Comparison of ENCODE assay signal across 8 cellular contexts in genomic region chr4:99821918-99822503, GRCh38. TPM values are rescaled to one million over a fixed set of nuclear protein-coding genes. Genes with fewer than 3 reads are reported as not detected.
DNase-seq lines count a peak whose midpoint lies in the region; ATAC-seq lines count a peak whose summit lies in the region.

No MANE protein-coding gene starts in this region.

- H4K8ac ChIP-seq in mesenchymal stem cell (ENCODE audit: low read length): no peak overlapping the region

- ATAC-seq in GM19324 (IDR thresholded peaks at IDR 0.05; ENCODE audit: low FRiP score, unreplicated experiment) (peak; percentile 82), HG03066 (IDR thresholded peaks at IDR 0.05; ENCODE audit: low read depth, unreplicated experiment) (peak; percentile 82)

- no peak overlapping the region for H3K27ac ChIP-seq in mesenchymal stem cell (ENCODE audit: low read length, poor library complexity, severe bottlenecking)

- H3K23ac ChIP-seq in mesenchymal stem cell (ENCODE audit: low read length in 2 of 2): no peak overlapping the region

- no peak overlapping the region for H3K4me3 ChIP-seq in mesenchymal stem cell (ENCODE audit: insufficient read depth in 1 of 2, low read depth in 1 of 2, low read length in 2 of 2)

- no peaks in the 10 kb centered on the region for H3K4me1 ChIP-seq in mesenchymal stem cell (ENCODE audit: control insufficient read depth, insufficient read depth, low read depth, low read length)

- no peak overlapping the region for H2AFZ ChIP-seq in mesenchymal stem cell (ENCODE audit: low read depth, low read length)

- DNase-seq in AML-193 (lab: John Stamatoyannopoulos, UW) (peak; percentile 84 to 86), SKM-1 treated with dmso at 0.1 percent for 144 hours (lab: John Stamatoyannopoulos, UW; ENCODE audit: unreplicated experiment) (peak; percentile 96), mesenchymal stem cell (no peak), ecto neural progenitor cell (ENCODE audit: low spot score) (no peak), HUDEP-2 (lab: John Stamatoyannopoulos, UW; ENCODE audit: unreplicated experiment in 76 of 76) (no peak), mesenteric fat pad (ENCODE audit: low spot score) (no peak)

- no peak overlapping the region for H3K9ac ChIP-seq in mesenchymal stem cell (ENCODE audit: low read length)

- no peak overlapping the region for H2AK5ac ChIP-seq in mesenchymal stem cell (ENCODE audit: low read length, severe bottlenecking)

- H3K18ac ChIP-seq in mesenchymal stem cell (ENCODE audit: low read depth in 1 of 2, low read length in 2 of 2): no peak overlapping the region

- H3K36me3 ChIP-seq in mesenchymal stem cell (ENCODE audit: control insufficient read depth in 1 of 2, insufficient read depth in 2 of 2, low read depth in 1 of 2, low read length in 2 of 2): no peaks in the 10 kb centered on the region

- 89% methylated on average over 3 of the region's 4 CpGs for WGBS in mesenchymal stem cell

- H3K14ac ChIP-seq in mesenchymal stem cell (ENCODE audit: low read length in 2 of 2): no peak overlapping the region

- H2BK120ac ChIP-seq in mesenchymal stem cell (ENCODE audit: low read depth, low read length): no peak overlapping the region

- no peak overlapping the region for H4K91ac ChIP-seq in mesenchymal stem cell (ENCODE audit: low read length)

- no peaks in the 10 kb centered on the region for H3K79me1 ChIP-seq in mesenchymal stem cell (replicated peaks; ENCODE audit: low read length, poor library complexity, severe bottlenecking)

- no peak overlapping the region for H2BK5ac ChIP-seq in mesenchymal stem cell (ENCODE audit: low read depth, low read length, poor library complexity, severe bottlenecking)

- no peak overlapping the region for H2BK15ac ChIP-seq in mesenchymal stem cell (ENCODE audit: low read depth, poor library complexity, severe bottlenecking)

- no peak overlapping the region for H2BK12ac ChIP-seq in mesenchymal stem cell (ENCODE audit: low read length in 2 of 2)

- H3K27me3 ChIP-seq in mesenchymal stem cell (ENCODE audit: control insufficient read depth in 1 of 2, insufficient read depth in 1 of 2, low read length in 2 of 2): peaks cover 0 to 13% of the 10 kb centered on the region in 2 experiments

- no peaks in the 10 kb centered on the region for H3K9me3 ChIP-seq in mesenchymal stem cell (ENCODE audit: control insufficient read depth, low read length)

- no peak overlapping the region for H3K4ac ChIP-seq in mesenchymal stem cell (ENCODE audit: low read depth in 1 of 2, low read length in 2 of 2)

- no peak overlapping the region for H3K4me2 ChIP-seq in mesenchymal stem cell (ENCODE audit: low read length, poor library complexity, severe bottlenecking)

RNA-seq across cellular contexts. Expression of gene DAPP1, which starts 5.4 kb away (rescaled TPM):
- not detected for polyA plus RNA-seq in mesenchymal stem cell (2013, experiment 1 of 2)
- not detected for polyA plus RNA-seq in mesenchymal stem cell (2013, experiment 2 of 2)
- 4.9 TPM for total RNA-seq in mesenteric fat pad

Comparison
In these comparisons a context has a peak if more than half of its experiments do, and no peak if none do; other contexts are left out.
1. DNase-seq: peak in AML-193 (2 of 2) and SKM-1 treated with dmso at 0.1 percent for 144 hours (single experiment); none in mesenchymal stem cell (single experiment), ecto neural progenitor cell (single experiment), HUDEP-2 (0 of 76) and mesenteric fat pad (single experiment).